ENCODE assay signal across 1 cellular context in the genomic region with DNA sequence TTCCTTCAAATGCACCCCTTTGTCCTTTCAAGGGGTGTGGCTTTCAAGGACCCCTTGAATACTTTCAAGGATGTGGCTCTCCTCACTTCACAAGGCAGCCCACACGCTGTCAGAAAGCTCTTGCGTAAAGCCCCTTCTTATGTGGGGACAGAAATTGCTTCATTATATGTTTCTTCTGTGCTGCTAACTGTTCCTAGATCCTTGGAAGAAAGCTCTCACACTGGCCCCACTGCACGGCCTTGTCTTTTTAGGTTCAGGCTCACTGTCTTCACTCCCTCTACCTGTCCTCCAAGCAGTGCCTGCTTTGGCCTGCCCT.
TF ChIP-seq lines count a peak whose summit lies in the region.

No MANE protein-coding gene starts in this region.

TF ChIP-seq in A549, 52 proteins besides CTCF, POLR2A, EP300 and RAD21 (continued from another document):
- TF ChIP-seq JUN (IDR thresholded peaks at IDR 0.05) = no peak
- TF ChIP-seq FOSL2 (IDR thresholded peaks at IDR 0.05) = no peak
- no peak for TF ChIP-seq FOSL2 (CRISPR knock-in tag; IDR thresholded peaks at IDR 0.05)
- no peak for TF ChIP-seq CBX8 (IDR thresholded peaks at IDR 0.05)
- no peak for TF ChIP-seq KDM1A (IDR thresholded peaks at IDR 0.05; ENCODE audit: low read depth)
- no peak for TF ChIP-seq ESRRA (IDR thresholded peaks at IDR 0.05; ENCODE audit: borderline replicate concordance, low read length)
